Comparison of ENCODE assay signal across 9 cellular contexts in the genomic region with DNA sequence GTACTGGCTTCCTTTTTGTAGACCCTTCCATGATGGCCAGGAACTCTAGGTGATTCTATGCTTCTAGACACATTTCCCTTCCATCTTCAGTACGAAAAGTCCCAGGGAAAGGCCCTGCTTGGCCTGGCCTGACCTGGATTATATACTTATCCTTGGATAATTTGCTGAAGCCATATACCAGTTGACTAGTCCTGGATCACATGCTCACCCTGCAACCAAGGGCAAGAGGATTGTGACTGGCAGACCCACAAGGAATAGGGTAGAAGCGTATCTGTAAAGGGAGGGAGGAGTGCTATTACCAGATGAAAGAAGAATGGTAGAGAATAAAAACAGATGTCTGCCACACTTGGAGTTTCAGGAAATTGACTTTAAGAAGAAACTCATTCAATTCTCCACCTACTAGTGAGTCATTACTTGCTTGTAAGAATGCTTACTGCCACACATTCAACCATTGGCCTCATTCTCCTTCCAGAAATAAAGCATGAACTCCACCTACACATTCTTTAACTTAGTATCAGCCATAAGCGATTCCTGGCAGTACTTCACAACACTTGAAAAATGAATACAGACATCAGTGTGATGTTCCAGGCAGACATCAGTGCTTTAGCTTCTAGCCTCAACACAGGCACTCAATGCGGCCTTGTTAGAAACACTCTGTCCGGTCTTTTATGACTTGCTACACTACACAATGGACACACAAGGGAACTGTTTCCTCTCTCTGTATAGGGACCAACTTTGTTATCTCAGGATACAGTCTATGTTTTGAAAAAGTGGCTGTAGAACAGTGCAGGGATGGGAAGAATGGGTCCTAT.
DNase-seq lines count a peak whose midpoint lies in the region; ATAC-seq and TF ChIP-seq lines count a peak whose summit lies in the region.
"Had no signal": no experiment of that assay in that cellular context is flagged by ENCODE, and none has a peak within 500 bp of the region (broad histone marks: within the 10 kb centered on the region; RNA-seq: fewer than 3 reads in every experiment).

No MANE protein-coding gene starts in this region.

- no CpG with 5 or more reads among the region's 5 CpGs for WGBS in H9 (ENCODE audit: extremely low coverage, insufficient read length, low lambda C conversion rate)

- H3K4me3 Mint-ChIP-seq in H9: no peak overlapping the region
- no peak overlapping the region for H3K4me3 Mint-ChIP-seq in CD4-positive, alpha-beta T cell
- H3K4me3 Mint-ChIP-seq: immature natural killer cell had no signal

- H3K23me2 ChIP-seq in H9 (ENCODE audit: insufficient read length, low read depth, low read length, poor library complexity, severe bottlenecking): no peaks in the 10 kb centered on the region

- no peak overlapping the region for H3K4me2 ChIP-seq in H9 (ENCODE audit: insufficient read depth, insufficient read length, low read length)

- H3K27me3 ChIP-seq in H9 (ENCODE audit: insufficient read depth, low read length): no peaks in the 10 kb centered on the region; the same call in 1 of the 2 replicates
- H3K27me3 ChIP-seq in CD4-positive, alpha-beta T cell (ENCODE audit: control insufficient read depth, insufficient read depth, low read length): no peaks in the 10 kb centered on the region

- H3K4ac ChIP-seq in H9 (ENCODE audit: low read depth, low read length): no peak overlapping the region

- peaks cover 0 to 4% (median 2%) of the 10 kb centered on the region in 3 experiments; a peak in 2 of 7 replicates for H3K36me3 Mint-ChIP-seq in H9 (ENCODE audit: insufficient read depth in 1 of 3, low read depth in 3 of 3)
- no peaks in the 10 kb centered on the region for H3K36me3 Mint-ChIP-seq in CD4-positive, alpha-beta T cell (ENCODE audit: low read depth)

- H3K23ac ChIP-seq in H9 (ENCODE audit: insufficient read length, low read depth, low read length): no peak overlapping the region

- H3K56ac ChIP-seq in H9 (ENCODE audit: insufficient read length, low read depth, low read length): no peak overlapping the region

- H3K14ac ChIP-seq in H9 (ENCODE audit: insufficient read depth, low read length): no peak overlapping the region

- H4K5ac ChIP-seq in H9 (ENCODE audit: insufficient read length, low read depth, low read length): no peak overlapping the region

- no peaks in the 10 kb centered on the region for H4K20me1 ChIP-seq in H9 (ENCODE audit: control insufficient read depth, insufficient read depth, insufficient read length)

- CTCF ChIA-PET in CD4-positive, alpha-beta T cell (lab: Charles Lee): no interaction called here

- H4K8ac ChIP-seq in H9 (replicated peaks; ENCODE audit: insufficient read length, low read depth, low read length): no peak overlapping the region

- H2BK20ac ChIP-seq in H9 (ENCODE audit: low read depth, low read length, poor library complexity, severe bottlenecking): no peak overlapping the region

- H3T11ph ChIP-seq in H9 (ENCODE audit: low read length): no peak overlapping the region

- H3K9ac ChIP-seq in H9 (ENCODE audit: extremely low read depth, insufficient read length, low read length): no peak overlapping the region

- no peak overlapping the region for H3K27ac ChIP-seq in H9 (ENCODE audit: insufficient read length, low read depth, low read length)
- H3K27ac ChIP-seq in CD4-positive, alpha-beta T cell (ENCODE audit: low read depth, low read length): no peak overlapping the region

- H2BK5ac ChIP-seq in H9 (ENCODE audit: insufficient read length, low read length): no peak overlapping the region

- no peak overlapping the region for H3K4me3 ChIP-seq in fibroblast of the aortic adventitia (ENCODE audit: low read depth, low read length)

- H3K79me1 ChIP-seq in H9 (ENCODE audit: insufficient read depth, low read depth, low read length, poor library complexity, severe bottlenecking): no peaks in the 10 kb centered on the region

- no peak overlapping the region for H2BK12ac ChIP-seq in H9 (ENCODE audit: insufficient read length, low read depth, low read length)

- peaks cover 12 to 13% of the 10 kb centered on the region in 2 experiments for H3K4me1 Mint-ChIP-seq in H9
- no peaks in the 10 kb centered on the region for H3K4me1 Mint-ChIP-seq in CD4-positive, alpha-beta T cell (ENCODE audit: low read depth)
- H3K4me1 Mint-ChIP-seq: immature natural killer cell had no signal

- no peaks in the 10 kb centered on the region for H3K27me3 Mint-ChIP-seq in H9 (ENCODE audit: low read depth)
- peaks cover 8% of the 10 kb centered on the region for H3K27me3 Mint-ChIP-seq in CD4-positive, alpha-beta T cell

- no peaks in the 10 kb centered on the region for H3K79me2 ChIP-seq in H9 (ENCODE audit: insufficient read depth, low read length)

- H3K9me3 Mint-ChIP-seq in H9: no peaks in the 10 kb centered on the region
- H3K9me3 Mint-ChIP-seq in CD4-positive, alpha-beta T cell: no peaks in the 10 kb centered on the region
- H3K9me3 Mint-ChIP-seq: immature natural killer cell had no signal

- H2AK5ac ChIP-seq in H9 (ENCODE audit: insufficient read length, low read length): peak overlapping the region; percentile 30

- ATAC-seq in SK-N-SH treated with all-trans-retinoic acid at 6 μM for 48 hours: peak; percentile 73
- ATAC-seq in GM18867 (IDR thresholded peaks at IDR 0.05; ENCODE audit: unreplicated experiment): no peak
- ATAC-seq in CD4-positive, alpha-beta T cell (ENCODE audit: poor library complexity): no peak

- no peak overlapping the region for H4K91ac ChIP-seq in H9 (ENCODE audit: insufficient read length, low read depth, low read length)

- no peak overlapping the region for H2BK120ac ChIP-seq in H9 (ENCODE audit: low read depth, low read length, poor library complexity, severe bottlenecking)

- H3K9me3 ChIP-seq in H9 (ENCODE audit: control insufficient read depth, low read depth, low read length): no peaks in the 10 kb centered on the region
- H3K9me3 ChIP-seq in CD4-positive, alpha-beta T cell (ENCODE audit: control insufficient read depth, low read length): no peaks in the 10 kb centered on the region

- DNase-seq in H9 (no peak), fibroblast of the aortic adventitia (ENCODE audit: low read depth) (peak; percentile 91), renal cortical epithelial cell (ENCODE audit: low read depth) (peak; percentile 73), NCI-H345 treated with DMSO at 0.1 percent for 48 hours (lab: John Stamatoyannopoulos, UW; ENCODE audit: unreplicated experiment) (no peak), NCI-H69 (lab: John Stamatoyannopoulos, UW) (no peak)
- DNase-seq in CD4-positive, alpha-beta T cell: no peak
- DNase-seq: immature natural killer cell had no signal

- H3K27ac Mint-ChIP-seq in H9: no peak overlapping the region
- H3K27ac Mint-ChIP-seq in CD4-positive, alpha-beta T cell: no peak overlapping the region
- H3K27ac Mint-ChIP-seq: immature natural killer cell had no signal

- H2AFZ ChIP-seq in H9 (ENCODE audit: low read length): no peak overlapping the region

- TF ChIP-seq CTCF in H9 (conservative IDR thresholded peaks at IDR 0.05) (no peak), fibroblast of the aortic adventitia (IDR thresholded peaks at IDR 0.05; ENCODE audit: insufficient read depth, low read length) (no peak)
- no peak for TF ChIP-seq CTCF in CD4-positive, alpha-beta T cell (IDR thresholded peaks at IDR 0.05)

- intact Hi-C loops in CD4-positive, alpha-beta T cell (cut with DNase I, micrococcal nuclease): no loop called here

- peaks cover 5% of the 10 kb centered on the region for H3K4me1 ChIP-seq in H9 (ENCODE audit: insufficient read depth, low read length)

- POLR2A ChIA-PET in CD4-positive, alpha-beta T cell (lab: Charles Lee): no interaction called here

- H3K18ac ChIP-seq in H9 (ENCODE audit: insufficient read length, low read depth, low read length): no peak overlapping the region

- H2BK15ac ChIP-seq in H9 (ENCODE audit: low read depth, low read length): no peak overlapping the region

TF ChIP-seq in SK-N-SH treated with all-trans-retinoic acid at 6 μM for 48 hours, 23 proteins besides CTCF, POLR2A, EP300 and RAD21:
- TF ChIP-seq OSR1 (CRISPR knock-in tag; IDR thresholded peaks at IDR 0.05) (no peak), ZFP3 (CRISPR knock-in tag; IDR thresholded peaks at IDR 0.05) (no peak)
TF ChIP-seq in SK-N-SH treated with all-trans-retinoic acid at 6 μM for 48 hours: peak in this region for 0.

Comparison
In these comparisons a context has a peak if more than half of its experiments do, and no peak if none do; other contexts are left out.
1. DNase-seq: peak in fibroblast of the aortic adventitia (single experiment) and renal cortical epithelial cell (single experiment); none in H9 (single experiment), NCI-H345 treated with DMSO at 0.1 percent for 48 hours (single experiment), CD4-positive, alpha-beta T cell (0 of 10) and NCI-H69 (single experiment).